ENCODE assay signal across 8 cellular contexts in genomic region chr11:62546244-62546936, GRCh38. TPM values are rescaled to one million over a fixed set of nuclear protein-coding genes. Genes with fewer than 3 reads are reported as not detected.
DNase-seq lines count a peak whose midpoint lies in the region; ATAC-seq and TF ChIP-seq lines count a peak whose summit lies in the region.

Gene AHNAK, minus strand, starts transcription at chr11:62546806. Its CDS starts 10,708 bp downstream, at chr11:62536098.

- H3K4me3 ChIP-seq in iPS-15b (ENCODE audit: low read depth, low read length) (peak within 1 kb of the TSS; percentile 73), skeletal muscle cell (ENCODE audit: low read depth, low read length) (peak within 1 kb of the TSS; percentile 97)

- peak within 1 kb of the TSS; percentile 12 for H3K9ac ChIP-seq in iPS-15b (ENCODE audit: low read depth, low read length)

- DNase-seq in Caki2 (ENCODE audit: low read depth) (peak; percentile 51), MCF 10A (ENCODE audit: unreplicated experiment) (peak; percentile 70), skeletal muscle cell (ENCODE audit: low read depth) (no peak)
- DNase-seq in T-helper 2 cell treated with Interferon-gamma antibody and Interleukin-4, amounts not matched to agents 5 μg/mL and 100 μg/mL, for 36 hours (ENCODE audit: low spot score) = peak; percentile 83

- POLR2A ChIA-PET in MCF 10A (lab: Yijun Ruan, JAX) = interaction anchor here (0.6 to 11.4 kb wide), 29 partner anchors 12 to 1699 kb away, joined by 3 to 599 read pairs (median 7); partner anchors contain the start of genes B3GAT3, C11orf98, CSKMT and EEF1G

- TF ChIP-seq CTCF in MCF 10A (IDR thresholded peaks at IDR 0.05; ENCODE audit: unreplicated experiment) = no peak

- peaks cover 52% of the 10 kb centered on the region for H3K4me1 Mint-ChIP-seq in T-helper 2 cell treated with Interferon-gamma antibody and Interleukin-4, amounts not matched to agents 5 μg/mL and 100 μg/mL, for 36 hours (ENCODE audit: low read depth)
- H3K4me1 Mint-ChIP-seq in MCF 10A (ENCODE audit: insufficient read depth, unreplicated experiment) = peaks cover 32% of the 10 kb centered on the region

- intact Hi-C loops in MCF 10A (cut with micrococcal nuclease) = no loop called here

- ATAC-seq in HG03442 (IDR thresholded peaks at IDR 0.05; ENCODE audit: unreplicated experiment) (peak; percentile 27), HG02981 (IDR thresholded peaks at IDR 0.05; ENCODE audit: unreplicated experiment) (no peak), HG02870 (IDR thresholded peaks at IDR 0.05; ENCODE audit: unreplicated experiment) (no peak)

- H3K36me3 Mint-ChIP-seq in T-helper 2 cell treated with Interferon-gamma antibody and Interleukin-4, amounts not matched to agents 5 μg/mL and 100 μg/mL, for 36 hours (ENCODE audit: low read depth) = peaks cover 15% of the 10 kb centered on the region
- H3K36me3 Mint-ChIP-seq in MCF 10A (ENCODE audit: insufficient read depth, unreplicated experiment) = peaks cover 9% of the 10 kb centered on the region

- in situ Hi-C loops in Caki2 (cut with HindIII; ENCODE audit: low pct_unique_long_range_greater_than_20kb, low sequenced_read_pairs) = no loop called here

- TSS peak; percentile 67 for BruUV-seq in MCF 10A (replicated peaks; lab: Mats Ljungman, UMichigan)

- H3K27me3 ChIP-seq in iPS-15b (ENCODE audit: control insufficient read depth, insufficient read depth, low read length) = peaks cover 74% of the 10 kb centered on the region

- no peaks in the 10 kb centered on the region for H3K9me3 ChIP-seq in iPS-15b (ENCODE audit: control insufficient read depth, insufficient read depth, low read length)

- CTCF ChIA-PET in MCF 10A (lab: Yijun Ruan, JAX) = interaction anchor here (0.7 to 13.1 kb wide), 4 partner anchors 9 to 242 kb away, joined by 3 to 225 read pairs (median 4); no protein-coding TSS in a partner anchor

- peak within 1 kb of the TSS; percentile 96 for H3K4me3 Mint-ChIP-seq in T-helper 2 cell treated with Interferon-gamma antibody and Interleukin-4, amounts not matched to agents 5 μg/mL and 100 μg/mL, for 36 hours
- H3K4me3 Mint-ChIP-seq in MCF 10A (ENCODE audit: unreplicated experiment) = peak within 1 kb of the TSS; percentile 99

- H3K36me3 ChIP-seq in iPS-15b (ENCODE audit: control insufficient read depth, insufficient read depth, low read length) = no peaks in the 10 kb centered on the region

- H3K27ac Mint-ChIP-seq in T-helper 2 cell treated with Interferon-gamma antibody and Interleukin-4, amounts not matched to agents 5 μg/mL and 100 μg/mL, for 36 hours = peak within 1 kb of the TSS; percentile 92
- H3K27ac Mint-ChIP-seq in MCF 10A (ENCODE audit: low read depth, unreplicated experiment) = peak within 1 kb of the TSS; percentile 84

- H3K4me1 ChIP-seq in iPS-15b (ENCODE audit: control insufficient read depth, insufficient read depth, low read length) = peaks cover 17% of the 10 kb centered on the region

- no peaks in the 10 kb centered on the region for H3K9me3 Mint-ChIP-seq in T-helper 2 cell treated with Interferon-gamma antibody and Interleukin-4, amounts not matched to agents 5 μg/mL and 100 μg/mL, for 36 hours
- no peaks in the 10 kb centered on the region for H3K9me3 Mint-ChIP-seq in MCF 10A (ENCODE audit: unreplicated experiment)

- H3K27me3 Mint-ChIP-seq in T-helper 2 cell treated with Interferon-gamma antibody and Interleukin-4, amounts not matched to agents 5 μg/mL and 100 μg/mL, for 36 hours (ENCODE audit: low read depth) = peaks cover 6% of the 10 kb centered on the region
- no peaks in the 10 kb centered on the region for H3K27me3 Mint-ChIP-seq in MCF 10A (ENCODE audit: insufficient read depth, unreplicated experiment)

RNA-seq across cellular contexts. Expression of gene AHNAK, which starts in this region (rescaled TPM):
- total RNA-seq in Caki2 (2014; rRNA removed; shearing (Covaris generic); ENCODE audit: low replicate concordance) = 141 and 188 TPM in 2 replicates
- 416 and 429 TPM in 2 replicates for total RNA-seq in MCF 10A (2022)
